19 cellular contexts compared by ENCODE assay signal in genomic region chr11:15347969-15348734, GRCh38.
"Had no signal": no experiment of that assay in that cellular context is flagged by ENCODE, and none has a peak within 500 bp of the region (broad histone marks: within the 10 kb centered on the region; RNA-seq: fewer than 3 reads in every experiment).

No MANE protein-coding gene starts in this region.

- H3K27ac ChIP-seq: neutrophil, ovary, prostate gland, transverse colon, uterus had no signal

- H3K4me1 ChIP-seq: prostate gland, transverse colon, uterus had no signal

- H3K27me3 ChIP-seq: neutrophil, ovary, transverse colon had no signal

- DNase-seq: activated CD4-positive, alpha-beta T cell treated with anti-CD3 and anti-CD28 coated beads, Interleukin-2, amount 50 U/mL, for 4 hours; activated CD8-positive, alpha-beta memory T cell treated with anti-CD3 and anti-CD28 coated beads for 24 hours; activated CD8-positive, alpha-beta memory T cell treated with anti-CD3 and anti-CD28 coated beads, Interleukin-2, amount 50 U/mL, for 4 hours; activated T-cell treated with anti-CD3 and anti-CD28 coated beads, Interleukin-2, amount 50 U/mL, for 24 hours; aorta; central memory CD4-positive, alpha-beta T cell; effector memory CD4-positive, alpha-beta T cell; foreskin melanocyte; ovary; stimulated activated CD4-positive, alpha-beta T cell treated with anti-CD3 and anti-CD28 coated beads, Interleukin-2, amount 100 ng/mL, for 48 hours; stimulated activated CD8-positive, alpha-beta memory T cell treated with anti-CD3 and anti-CD28 coated beads, Interleukin-4, amount 100 ng/mL, for 48 hours; stimulated activated naive B cell treated with anti-CD40 and anti-IgM and Interleukin-4, amounts not matched to agents 10 μg/mL and 1 μg/mL and 100 μg/mL, for 72 hours; transverse colon; uterus had no signal

- ATAC-seq: activated naive CD4-positive, alpha-beta T cell treated with anti-CD3 and anti-CD28 coated beads, Interleukin-2, amount 50 U/mL, for 72 hours; activated T-helper 17 cell treated with anti-CD3 and anti-CD28 coated beads, Interleukin-2, amount 50 U/mL, for 72 hours; WTC11 had no signal

- H3K9me3 ChIP-seq: neutrophil, ovary, prostate gland, transverse colon, uterus had no signal

- H3K4me3 ChIP-seq: ovary, prostate gland, transverse colon, uterus had no signal

- H3K36me3 ChIP-seq: neutrophil, ovary, prostate gland, transverse colon, uterus had no signal
